ENCODE assay signal across 19 cellular contexts in genomic region chr5:35443803-35444595, GRCh38.
DNase-seq lines count a peak whose midpoint lies in the region; ATAC-seq and TF ChIP-seq lines count a peak whose summit lies in the region.
"Had no signal": no experiment of that assay in that cellular context is flagged by ENCODE, and none has a peak within 500 bp of the region (broad histone marks: within the 10 kb centered on the region; RNA-seq: fewer than 3 reads in every experiment).

No MANE protein-coding gene starts in this region.

- no peaks in the 10 kb centered on the region for H3K79me1 ChIP-seq in neuronal stem cell (ENCODE audit: low read depth, low read length)

- peak; percentile 30; the same call in 1 of the 2 replicates for ATAC-seq in WTC11
- ATAC-seq: gastroesophageal sphincter had no signal

- no peak overlapping the region for H3K4ac ChIP-seq in neuronal stem cell (ENCODE audit: low read length)

- H3K9me3 Mint-ChIP-seq in WTC11 (peaks cover 13% of the 10 kb centered on the region), glutamatergic neuron (ENCODE audit: unreplicated experiment) (no peaks in the 10 kb centered on the region)
- H3K9me3 Mint-ChIP-seq: T-helper 2 cell treated with Interferon-gamma antibody and Interleukin-4, amounts not matched to agents 5 μg/mL and 100 μg/mL, for 36 hours had no signal

- no peak overlapping the region for H3K27ac ChIP-seq in neuronal stem cell (replicated peaks; ENCODE audit: low read length)
- H3K27ac ChIP-seq: breast epithelium, dorsolateral prefrontal cortex, gastroesophageal sphincter, parathyroid adenoma, PC-9, SJCRH30 had no signal

- no peak overlapping the region for H2AFZ ChIP-seq in neuronal stem cell (ENCODE audit: low read length)
- H2AFZ ChIP-seq: parathyroid adenoma, PC-9 had no signal

- POLR2A ChIA-PET in WTC11 (lab: Charles Lee), result no interaction called here

- no peaks in the 10 kb centered on the region for H3K9me3 ChIP-seq in neuronal stem cell (replicated peaks in 1 of 2; ENCODE audit: control insufficient read depth in 2 of 2, insufficient read depth in 1 of 2, low read depth in 1 of 2, low read length in 2 of 2)
- H3K9me3 ChIP-seq: SJCRH30 had no signal

- H3K23ac ChIP-seq in neuronal stem cell (ENCODE audit: low read depth, low read length, poor library complexity), result no peak overlapping the region

- no peak overlapping the region for H2AK5ac ChIP-seq in neuronal stem cell (ENCODE audit: low read depth, low read length)

- WGBS in neuronal stem cell (ENCODE audit: extremely low coverage in 2 of 2, insufficient read length in 2 of 2, insufficient replicate concordance in 1 of 2), 2 donors, result no CpG with 5 or more reads among the region's 5 CpGs

- H4K8ac ChIP-seq in neuronal stem cell (ENCODE audit: low read depth, low read length), result peak overlapping the region; percentile 43

- no peak overlapping the region for H2BK120ac ChIP-seq in neuronal stem cell (ENCODE audit: low read depth, low read length)

- TF ChIP-seq CTCF in WTC11 (IDR thresholded peaks at IDR 0.05) (no peak), glutamatergic neuron (IDR thresholded peaks at IDR 0.05; ENCODE audit: partially characterized antibody, unreplicated experiment) (no peak)

- no peaks in the 10 kb centered on the region for H3K36me3 ChIP-seq in neuronal stem cell (replicated peaks in 1 of 2; ENCODE audit: control insufficient read depth in 2 of 2, insufficient read depth in 2 of 2, low read length in 2 of 2)
- H3K36me3 ChIP-seq: breast epithelium, gastroesophageal sphincter, SJCRH30 had no signal

- no peak overlapping the region for H3K4me3 Mint-ChIP-seq in WTC11
- no peak overlapping the region for H3K4me3 Mint-ChIP-seq in glutamatergic neuron (ENCODE audit: unreplicated experiment)
- H3K4me3 Mint-ChIP-seq: T-helper 2 cell treated with Interferon-gamma antibody and Interleukin-4, amounts not matched to agents 5 μg/mL and 100 μg/mL, for 36 hours had no signal

- H3K4me2 ChIP-seq in neuronal stem cell (ENCODE audit: insufficient read depth, low read length, poor library complexity, severe bottlenecking), result no peak overlapping the region
- H3K4me2 ChIP-seq: PC-9 had no signal

- no peak overlapping the region for H3K14ac ChIP-seq in neuronal stem cell (ENCODE audit: low read length)

- DNase-seq in ELF-1 (ENCODE audit: low read depth, low spot score) (peak; percentile 5), HT1080 (ENCODE audit: low read depth) (peak; percentile 5), WTC11 (ENCODE audit: low spot score) (no peak), neuronal stem cell (ENCODE audit: low spot score) (no peak), glutamatergic neuron (no peak), midbrain (lab: John Stamatoyannopoulos, UW) (no peak), NCI-H1417 (lab: John Stamatoyannopoulos, UW) (no peak), NOMO-1 treated with dmso at 0.1 percent for 144 hours (lab: John Stamatoyannopoulos, UW; ENCODE audit: unreplicated experiment) (no peak)
- DNase-seq: activated CD4-positive, alpha-beta T cell treated with anti-CD3 and anti-CD28 coated beads for 1 hour; dorsolateral prefrontal cortex; MM.1S; NCI-H2029; PC-9; stimulated activated CD4-positive, alpha-beta T cell treated with anti-CD3 and anti-CD28 coated beads, Interleukin-2, amount 100 ng/mL, for 48 hours had no signal

- no peaks in the 10 kb centered on the region for H3K4me1 ChIP-seq in neuronal stem cell (ENCODE audit: control insufficient read depth in 2 of 2, insufficient read depth in 1 of 2, low read depth in 1 of 2, low read length in 2 of 2)
- H3K4me1 ChIP-seq: breast epithelium, gastroesophageal sphincter, parathyroid adenoma, SJCRH30 had no signal

- peak overlapping the region; percentile 64 for H3K18ac ChIP-seq in neuronal stem cell (ENCODE audit: low read length)

- H3K4me1 Mint-ChIP-seq in WTC11 (no peaks in the 10 kb centered on the region), glutamatergic neuron (ENCODE audit: low read depth, unreplicated experiment) (no peaks in the 10 kb centered on the region)

- no peak overlapping the region for H4K91ac ChIP-seq in neuronal stem cell (ENCODE audit: low read depth, low read length, poor library complexity)

- CTCF ChIA-PET in WTC11 (lab: Charles Lee), result interaction anchor here (0.8 to 1.7 kb wide), 3 partner anchors 10 to 356 kb away, joined by 3 to 11 read pairs (median 3); partner anchors contain the start of gene PRLR

- no peak overlapping the region for H2BK12ac ChIP-seq in neuronal stem cell (ENCODE audit: low read length)

- H3K4me3 ChIP-seq in neuronal stem cell (ENCODE audit: low read length in 2 of 2), result no peak overlapping the region
- H3K4me3 ChIP-seq: breast epithelium, dorsolateral prefrontal cortex, gastroesophageal sphincter, PC-9, SJCRH30 had no signal

- no peaks in the 10 kb centered on the region for H3K36me3 Mint-ChIP-seq in WTC11
- H3K36me3 Mint-ChIP-seq in glutamatergic neuron (ENCODE audit: unreplicated experiment), result no peaks in the 10 kb centered on the region

- H3K27me3 ChIP-seq in neuronal stem cell (ENCODE audit: control insufficient read depth in 3 of 3, insufficient read depth in 3 of 3, low read depth in 1 of 3, low read length in 3 of 3), result no peaks in the 10 kb centered on the region
- H3K27me3 ChIP-seq: breast epithelium, gastroesophageal sphincter, SJCRH30 had no signal

- H2BK15ac ChIP-seq in neuronal stem cell (ENCODE audit: low read length), result no peak overlapping the region

- no peak overlapping the region for H2BK5ac ChIP-seq in neuronal stem cell (ENCODE audit: low read length)

- H3K9ac ChIP-seq in neuronal stem cell (ENCODE audit: low read depth, low read length, poor library complexity), result no peak overlapping the region
- H3K9ac ChIP-seq: parathyroid adenoma had no signal

- H3K27me3 Mint-ChIP-seq in WTC11 (ENCODE audit: low read depth), result no peaks in the 10 kb centered on the region
- H3K27me3 Mint-ChIP-seq in glutamatergic neuron (ENCODE audit: unreplicated experiment), result no peaks in the 10 kb centered on the region

- H3K27ac Mint-ChIP-seq in WTC11 (no peak overlapping the region), glutamatergic neuron (ENCODE audit: unreplicated experiment) (no peak overlapping the region)
- H3K27ac Mint-ChIP-seq: T-helper 2 cell treated with Interferon-gamma antibody and Interleukin-4, amounts not matched to agents 5 μg/mL and 100 μg/mL, for 36 hours had no signal

TF ChIP-seq in WTC11, 78 proteins besides CTCF, POLR2A, EP300 and RAD21 (continues in another document):
- TF ChIP-seq ZNF423 (CRISPR knock-in tag; IDR thresholded peaks at IDR 0.05) (no peak), GRHL2 (CRISPR knock-in tag; IDR thresholded peaks at IDR 0.05; ENCODE audit: insufficient replicate concordance, severe bottlenecking) (no peak), ZNF317 (CRISPR knock-in tag; IDR thresholded peaks at IDR 0.05; ENCODE audit: borderline replicate concordance, low read depth) (no peak), ZNF532 (CRISPR knock-in tag; IDR thresholded peaks at IDR 0.05; ENCODE audit: borderline replicate concordance) (no peak), FOXP4 (CRISPR knock-in tag; IDR thresholded peaks at IDR 0.05) (no peak)

Comparison
In these comparisons a context has a peak if more than half of its experiments do, and no peak if none do; other contexts are left out.
1. DNase-seq: peak in ELF-1 (single experiment) and HT1080 (single experiment); none in WTC11 (single experiment), neuronal stem cell (single experiment), glutamatergic neuron (single experiment), midbrain (single experiment), NCI-H1417 (0 of 3) and NOMO-1 treated with dmso at 0.1 percent for 144 hours (single experiment).